In the genomic region with DNA sequence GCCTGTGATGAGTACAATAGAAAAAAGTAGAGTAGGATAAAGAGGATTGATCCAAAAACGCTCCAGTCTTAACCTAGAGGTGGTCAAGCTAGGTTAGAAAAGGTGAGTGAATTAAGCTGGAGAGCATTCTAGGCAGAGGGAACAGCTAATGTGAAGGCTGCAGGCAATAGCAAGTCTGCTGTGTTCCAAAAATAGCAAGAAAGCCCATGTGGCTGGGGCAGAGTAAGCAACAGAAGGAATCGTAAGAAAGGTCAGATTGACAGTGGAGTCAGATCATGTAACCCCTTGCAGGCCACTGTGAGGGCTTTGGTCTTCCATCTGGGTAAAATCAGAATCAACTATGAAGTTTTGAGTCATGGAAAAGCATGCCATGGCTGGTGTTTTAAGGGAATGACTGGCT, we compare ENCODE assay signal across 7 cellular contexts.
"Had no signal": no experiment of that assay in that cellular context is flagged by ENCODE, and none has a peak within 500 bp of the region (broad histone marks: within the 10 kb centered on the region; RNA-seq: fewer than 3 reads in every experiment).

No MANE protein-coding gene starts in this region.

- ATAC-seq: HCT116, HepG2 had no signal

- H3K27me3 Mint-ChIP-seq: IgD-negative memory B cell had no signal

- H3K4me1 Mint-ChIP-seq: IgD-negative memory B cell had no signal

- H3K36me3 Mint-ChIP-seq: IgD-negative memory B cell had no signal

- H3K27ac Mint-ChIP-seq: HFFc6, IgD-negative memory B cell had no signal

- DNase-seq: GM23248, GOT3, H7, HFFc6 had no signal

- H3K4me3 Mint-ChIP-seq: HFFc6, IgD-negative memory B cell had no signal
